Comparison of ENCODE assay signal across 21 cellular contexts in genomic region chr3:179697933-179698332, GRCh38. TPM values are rescaled to one million over a fixed set of nuclear protein-coding genes. Genes with fewer than 3 reads are reported as not detected.
DNase-seq lines count a peak whose midpoint lies in the region; ATAC-seq, FAIRE-seq and TF ChIP-seq lines count a peak whose summit lies in the region.
"Had no signal": no experiment of that assay in that cellular context is flagged by ENCODE, and none has a peak within 500 bp of the region (broad histone marks: within the 10 kb centered on the region; RNA-seq: fewer than 3 reads in every experiment).

No MANE protein-coding gene starts in this region.

- in situ Hi-C loops in GM12878 (cut with MboI) (no loop called here), gastrocnemius medialis (cut with MboI; ENCODE audit: low sequenced_read_pairs in 4 of 4) (no loop called here)

- no TSS peak for BruUV-seq in GM12878 (replicated peaks; lab: Mats Ljungman, UMichigan)

- H2AFZ ChIP-seq in GM23338 (no peak overlapping the region), GM12878 (ENCODE audit: control insufficient read depth, low read depth, low read length) (peak overlapping the region; percentile 22; the same call in 1 of the 2 replicates)

- TF ChIP-seq POLR2A in GM12878 (IDR thresholded peaks at IDR 0.05; ENCODE audit: low read depth, low read length) (no peak), gastrocnemius medialis (IDR thresholded peaks at IDR 0.05) (no peak)

- intact Hi-C loops in GM12878 (cut with micrococcal nuclease; ENCODE audit: unreplicated experiment) (no loop called here), gastrocnemius medialis (cut with DNase I; ENCODE audit: low total_unique reads) (loop anchor here (2.0 kb wide), 1 partner anchor 15 kb away; no protein-coding TSS in a partner anchor)

- FAIRE-seq in GM12878 (lab: Jason Lieb, UNC): peak; percentile 23
- FAIRE-seq: H54 had no signal

- H3K9me2 ChIP-seq in GM23338 (ENCODE audit: insufficient read depth): no peaks in the 10 kb centered on the region

- H3K4me1 ChIP-seq in GM23338 (ENCODE audit: insufficient read depth) (peaks cover 36% of the 10 kb centered on the region), GM12878 (ENCODE audit: control insufficient read depth, insufficient read depth, low read length) (no peaks in the 10 kb centered on the region), gastrocnemius medialis (peaks cover 47 to 54% of the 10 kb centered on the region in 2 donors)
- H3K4me1 ChIP-seq: Peyer's patch had no signal

- H3K4me2 ChIP-seq in GM23338: no peak overlapping the region
- no peak overlapping the region for H3K4me2 ChIP-seq in GM12878 (ENCODE audit: control insufficient read depth, insufficient read depth)

- no peak overlapping the region for H3K9ac ChIP-seq in GM12878 (ENCODE audit: control insufficient read depth, insufficient read depth, low read length)

- TF ChIP-seq CTCF in GM23338 (conservative IDR thresholded peaks at IDR 0.05; ENCODE audit: low read depth in 2 of 2) (no peak), GM12878 (IDR thresholded peaks at IDR 0.05 in 2 of 3, conservative IDR thresholded peaks at IDR 0.05 in 1 of 3; ENCODE audit: control insufficient read depth in 2 of 3, extremely low read depth in 1 of 3, insufficient read depth in 1 of 3, low read depth in 3 of 3, low read length in 3 of 3) (no peak), gastrocnemius medialis (IDR thresholded peaks at IDR 0.05 in 4 of 5, conservative IDR thresholded peaks at IDR 0.05 in 1 of 5) (no peak)

- no peak overlapping the region for H3K4me3 Mint-ChIP-seq in GM23338

- no peak for ATAC-seq in GM23338
- no peak for ATAC-seq in GM12878
- no peak for ATAC-seq in gastrocnemius medialis
- ATAC-seq: Right ventricle myocardium inferior had no signal

- no peaks in the 10 kb centered on the region for H3K9me3 ChIP-seq in GM12878 (replicated peaks; ENCODE audit: control insufficient read depth, insufficient read depth, low read length)
- no peaks in the 10 kb centered on the region for H3K9me3 ChIP-seq in gastrocnemius medialis
- H3K9me3 ChIP-seq: MG63, Peyer's patch had no signal

- H4K20me1 ChIP-seq in GM23338 (replicated peaks; ENCODE audit: insufficient read depth) (no peaks in the 10 kb centered on the region; the same call in 1 of the 2 replicates), GM12878 (ENCODE audit: control insufficient read depth, insufficient read depth) (no peaks in the 10 kb centered on the region)

- H3F3A ChIP-seq in GM23338 (replicated peaks; ENCODE audit: low read depth): no peaks in the 10 kb centered on the region; the same call in 1 of the 2 replicates

- RAD21 ChIA-PET in GM12878 (lab: Charles Lee; ENCODE audit: unreplicated experiment): interaction anchor here (0.7 kb wide), 1 partner anchor 39 kb away, joined by 3 read pairs; no protein-coding TSS in a partner anchor

- H3K27me3 Mint-ChIP-seq in GM23338 (ENCODE audit: insufficient read depth, low read depth, poor library complexity): peaks cover 3% of the 10 kb centered on the region

- peak overlapping the region; percentile 15; the same call in 1 of the 2 replicates for H3K27ac Mint-ChIP-seq in GM23338

- SMC1A ChIA-PET in GM12878 (lab: Charles Lee; ENCODE audit: uncharacterized antibody, unreplicated experiment): interaction anchor here (0.6 to 1.6 kb wide), 2 partner anchors 40 to 263 kb away, joined by 3 to 4 read pairs; no protein-coding TSS in a partner anchor

- no peak for TF ChIP-seq EP300 in GM12878 (IDR thresholded peaks at IDR 0.05; ENCODE audit: borderline replicate concordance in 1 of 2, control insufficient read depth in 1 of 2, low read depth in 2 of 2, low read length in 2 of 2)

- H3K9me3 Mint-ChIP-seq in GM23338: no peaks in the 10 kb centered on the region; the same call in 2 of the 3 replicates

- peaks cover 10% of the 10 kb centered on the region for H3K36me3 Mint-ChIP-seq in GM23338 (ENCODE audit: low read depth)

- peak; percentile 49 for DNase-seq in CD1c-positive myeloid dendritic cell (ENCODE audit: extremely low spot score)
- no peak for DNase-seq in GM23338 (ENCODE audit: low spot score)
- no peak for DNase-seq in GM12878 (ENCODE audit: low read depth, low spot score)
- DNase-seq in gastrocnemius medialis: no peak
- no peak for DNase-seq in dermis blood vessel endothelial cell
- no peak for DNase-seq in activated T-cell treated with anti-CD3 and anti-CD28 coated beads, Interleukin-2, amount 50 U/mL, for 48 hours
- no peak for DNase-seq in AML-193 (lab: John Stamatoyannopoulos, UW)
- DNase-seq: COR-L47, DMS 273 treated with DMSO at 0.1 percent for 48 hours, DND-41, MG63, NCI-H1048, NCI-H1436, NCI-H1930, NCI-H345, NCI-H524 treated with DMSO at 0.1 percent for 48 hours, Peyer's patch had no signal

- CTCF ChIA-PET in GM12878 (lab: Yijun Ruan, JAX): no interaction called here

- H3K4me1 Mint-ChIP-seq in GM23338: peaks cover 32% of the 10 kb centered on the region

- TF ChIP-seq RAD21 in GM12878 (IDR thresholded peaks at IDR 0.05; ENCODE audit: insufficient read depth, low read depth, low read length): no peak

- POLR2A ChIA-PET in GM12878 (lab: Charles Lee): no interaction called here

- H3K79me2 ChIP-seq in GM23338 (replicated peaks; ENCODE audit: insufficient read depth): peaks cover 59% of the 10 kb centered on the region
- no peaks in the 10 kb centered on the region; the same call in 1 of the 2 replicates for H3K79me2 ChIP-seq in GM12878 (ENCODE audit: control insufficient read depth, insufficient read depth, low read length)

- H3K27ac ChIP-seq in GM23338 (ENCODE audit: low read depth) (no peak overlapping the region), GM12878 (ENCODE audit: control insufficient read depth, insufficient read depth) (no peak overlapping the region), gastrocnemius medialis (peak overlapping the region; percentile 51 to 86 (median 72))
- H3K27ac ChIP-seq: C4-2B, HL-60, Peyer's patch had no signal

- H3K36me3 ChIP-seq in GM23338 (ENCODE audit: insufficient read depth): no peaks in the 10 kb centered on the region
- H3K36me3 ChIP-seq in GM12878 (ENCODE audit: control insufficient read depth in 2 of 2, insufficient read depth in 2 of 2, low read length in 1 of 2): peaks cover 0 to 1% of the 10 kb centered on the region in 2 experiments; a peak in 2 of 4 replicates
- H3K36me3 ChIP-seq in gastrocnemius medialis: peaks cover 0 to 6% of the 10 kb centered on the region in 2 donors
- H3K36me3 ChIP-seq: MG63, Peyer's patch had no signal

- H3K27me3 ChIP-seq in GM23338 (ENCODE audit: insufficient read depth): no peaks in the 10 kb centered on the region
- H3K27me3 ChIP-seq in GM12878 (replicated peaks in 1 of 2; ENCODE audit: control insufficient read depth in 2 of 2, insufficient read depth in 2 of 2, low read length in 1 of 2): no peaks in the 10 kb centered on the region
- H3K27me3 ChIP-seq in gastrocnemius medialis: no peaks in the 10 kb centered on the region
- H3K27me3 ChIP-seq: MG63, Peyer's patch had no signal

- H3K4me3 ChIP-seq in GM23338 (no peak overlapping the region), GM12878 (no peak overlapping the region), gastrocnemius medialis (no peak overlapping the region)
- H3K4me3 ChIP-seq: MG63, Peyer's patch had no signal

- 49% methylated on average over 2 of the region's 2 CpGs for WGBS in GM12878 (ENCODE audit: insufficient coverage, insufficient replicate concordance, low lambda C conversion rate, missing lambda C conversion rate)

TF ChIP-seq in GM23338, 12 proteins besides CTCF, POLR2A, EP300 and RAD21 (continues in another document):
- TF ChIP-seq EZH2phosphoT487 (IDR thresholded peaks at IDR 0.05; ENCODE audit: unreplicated experiment): no peak
- TF ChIP-seq STAT1 (IDR thresholded peaks at IDR 0.05; ENCODE audit: unreplicated experiment): no peak

RNA-seq across cellular contexts. Expression of gene USP13, which starts 45.1 kb away (rescaled TPM):
- 13.2 and 22.7 TPM in 2 replicates for total RNA-seq in GM23338 (2014; rRNA removed; shearing (Covaris generic))
- polyA plus RNA-seq in GM23338 (2016; fragmentation: Nextera tagmentation; extraction: Ambion mirVana): 8.9 and 9.6 TPM in 2 replicates
- 14.1 and 15.4 TPM in 2 replicates for total RNA-seq in GM12878 (2013; cell fraction: nucleolus; rRNA removed)
- total RNA-seq in GM12878 (2014; rRNA removed): 8.4 and 10.6 TPM in 2 replicates
- total RNA-seq in GM12878 (2014; rRNA removed; fragmentation: Illumina TruSeq; extraction: Trizol): 7.8 and 8.1 TPM in 2 replicates
- total RNA-seq in GM12878 (2021): 18.3 and 20.8 TPM in 2 replicates
- 2.6 TPM for polyA plus RNA-seq in GM12878 (2011; ENCODE audit: low read depth)
- polyA plus RNA-seq in GM12878 (2011; rRNA removed): 12.1 and 14.4 TPM in 2 replicates
- 10.3 and 11.8 TPM in 2 replicates for polyA plus RNA-seq in GM12878 (2011; cell fraction: cytosol; rRNA removed)
- 9.2 and 13.0 TPM in 2 replicates for polyA plus RNA-seq in GM12878 (2011; cell fraction: nucleus; rRNA removed)
- 3.5 and 4.4 TPM in 2 replicates for polyA plus RNA-seq in GM12878 (2012)
- polyA plus RNA-seq in GM12878 (2014; fragmentation: Illumina TruSeq; extraction: Trizol): 14.9 and 20.1 TPM in 2 replicates
- polyA plus RNA-seq in GM12878 (2014; fragmentation: Nextera tagmentation; extraction: Ambion mirVana): 1 to 10 TPM; 5.3 to 6.6 TPM
- 9.3 and 9.6 TPM in 2 replicates for polyA plus RNA-seq in GM12878 (2014; rRNA removed)
- polyA plus RNA-seq in GM12878 (2016; fragmentation: Nextera tagmentation; extraction: Ambion mirVana): 10 to 100 TPM in 1 of 2 experiments, 1 to 10 TPM in 1; 3.2 to 11.7 TPM
- polyA minus RNA-seq in GM12878 (2011; rRNA and poly(A)+ RNA removed): 22.8 and 24.6 TPM in 2 replicates
- polyA minus RNA-seq in GM12878 (2011; cell fraction: cytosol; rRNA and poly(A)+ RNA removed): 12.0 and 14.1 TPM in 2 replicates
- polyA minus RNA-seq in GM12878 (2011; cell fraction: nucleus; rRNA and poly(A)+ RNA removed): 14.6 and 27.7 TPM in 2 replicates
- 100 to 1,000 TPM; 117 to 453 (median 249) TPM for total RNA-seq in gastrocnemius medialis
- total RNA-seq in dermis blood vessel endothelial cell: 30.5 and 52.0 TPM in 2 replicates

Comparison
In these comparisons a context has a peak if more than half of its experiments do, and no peak if none do; other contexts are left out.
1. H3K27ac ChIP-seq: peak in gastrocnemius medialis (4 of 4); none in GM23338 (single experiment) and GM12878 (single experiment).